In the genomic region with DNA sequence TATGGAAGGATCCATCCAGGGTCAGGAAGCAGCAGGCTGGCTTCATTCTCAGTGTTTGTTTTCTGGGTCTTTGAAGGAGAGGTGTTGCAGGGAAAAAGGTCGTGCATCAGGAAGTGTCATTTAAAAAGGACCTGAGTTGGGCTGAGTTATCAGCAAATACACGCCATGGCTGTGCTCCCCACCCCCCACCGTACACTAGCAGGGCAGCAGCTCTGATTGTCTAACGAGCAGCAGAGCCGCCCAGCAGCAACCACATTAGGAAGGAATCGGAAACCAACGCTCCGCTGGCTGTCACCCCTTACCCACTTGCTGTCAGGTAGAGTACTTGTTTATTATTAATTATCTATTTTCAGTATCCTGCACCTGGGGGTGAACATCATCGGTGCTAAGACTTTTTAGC, we compare ENCODE assay signal across 8 cellular contexts.
A peak's percentile ranks its signal among the peaks of the same experiment; 100 is the strongest.
DNase-seq lines count a peak whose midpoint lies in the region; ATAC-seq lines count a peak whose summit lies in the region.

No MANE protein-coding gene starts in this region.

- no peaks in the 10 kb centered on the region for H3K27me3 ChIP-seq in muscle layer of duodenum (ENCODE audit: low read depth, low read length)

- H3K4me1 ChIP-seq in ES-I3 (ENCODE audit: insufficient read depth, low read length) (peaks cover 63% of the 10 kb centered on the region), muscle layer of duodenum (ENCODE audit: control insufficient read depth in 1 of 2, insufficient read depth in 2 of 2, low read length in 2 of 2) (peaks cover 13 to 23% of the 10 kb centered on the region in 2 donors)

- peak overlapping the region; percentile 71 for H3K4me3 Mint-ChIP-seq in activated naive CD4-positive, alpha-beta T cell treated with anti-CD3 and anti-CD28 coated beads, Interleukin-2, amount 10 ng/mL, durations not matched to agents 7 days and 5 days

- H3K9me3 Mint-ChIP-seq in activated naive CD4-positive, alpha-beta T cell treated with anti-CD3 and anti-CD28 coated beads, Interleukin-2, amount 10 ng/mL, durations not matched to agents 7 days and 5 days = no peaks in the 10 kb centered on the region

- DNase-seq in activated naive CD4-positive, alpha-beta T cell treated with anti-CD3 and anti-CD28 coated beads, Interleukin-2, amount 10 ng/mL, durations not matched to agents 7 days and 5 days = peak; percentile 62
- DNase-seq in ureter (ENCODE audit: low spot score) (no peak), SKM-1 treated with dmso at 0.1 percent for 144 hours (lab: John Stamatoyannopoulos, UW; ENCODE audit: unreplicated experiment) (no peak), DMS79 treated with DMSO at 0.1 percent for 48 hours (lab: John Stamatoyannopoulos, UW) (no peak)

- H3K9me3 ChIP-seq in ES-I3 (ENCODE audit: control insufficient read depth, insufficient read depth, low read length) (no peaks in the 10 kb centered on the region), muscle layer of duodenum (ENCODE audit: control insufficient read depth in 1 of 2, low read length in 2 of 2) (no peaks in the 10 kb centered on the region)

- peak overlapping the region; percentile 87 for H3K27ac Mint-ChIP-seq in activated naive CD4-positive, alpha-beta T cell treated with anti-CD3 and anti-CD28 coated beads, Interleukin-2, amount 10 ng/mL, durations not matched to agents 7 days and 5 days

- peak overlapping the region; percentile 12 for H3K27ac ChIP-seq in muscle layer of duodenum (ENCODE audit: low read length)

- peak overlapping the region; percentile 28 for H3K9ac ChIP-seq in ES-I3 (ENCODE audit: low read depth, low read length)

- CTCF ChIA-PET in activated naive CD4-positive, alpha-beta T cell treated with anti-CD3 and anti-CD28 coated beads, Interleukin-2, amount 10 ng/mL, durations not matched to agents 7 days and 5 days (lab: Charles Lee) = interaction anchor here (1.0 to 15.4 kb wide), 7 partner anchors 10 to 498 kb away, joined by 3 to 443 read pairs (median 4); a partner anchor contains a TSS

- H3K4me3 ChIP-seq in muscle layer of duodenum (ENCODE audit: low read depth in 1 of 2, low read length in 2 of 2) = peak overlapping the region in 1 of 2 donors; percentile 40

- peaks cover 23% of the 10 kb centered on the region for H3K27me3 Mint-ChIP-seq in activated naive CD4-positive, alpha-beta T cell treated with anti-CD3 and anti-CD28 coated beads, Interleukin-2, amount 10 ng/mL, durations not matched to agents 7 days and 5 days

- ATAC-seq in HG03432 (IDR thresholded peaks at IDR 0.05; ENCODE audit: unreplicated experiment) (peak; percentile 23), HG02852 (IDR thresholded peaks at IDR 0.05; ENCODE audit: unreplicated experiment) (no peak)

- H3K4me1 Mint-ChIP-seq in activated naive CD4-positive, alpha-beta T cell treated with anti-CD3 and anti-CD28 coated beads, Interleukin-2, amount 10 ng/mL, durations not matched to agents 7 days and 5 days = peaks cover 62% of the 10 kb centered on the region

- H3K36me3 ChIP-seq in ES-I3 (ENCODE audit: insufficient read depth, low read length) = no peaks in the 10 kb centered on the region
- H3K36me3 ChIP-seq in muscle layer of duodenum (ENCODE audit: control insufficient read depth in 1 of 2, insufficient read depth in 2 of 2, low read length in 2 of 2) = no peaks in the 10 kb centered on the region

- H3K36me3 Mint-ChIP-seq in activated naive CD4-positive, alpha-beta T cell treated with anti-CD3 and anti-CD28 coated beads, Interleukin-2, amount 10 ng/mL, durations not matched to agents 7 days and 5 days = peaks cover 18% of the 10 kb centered on the region
